In the genomic region with DNA sequence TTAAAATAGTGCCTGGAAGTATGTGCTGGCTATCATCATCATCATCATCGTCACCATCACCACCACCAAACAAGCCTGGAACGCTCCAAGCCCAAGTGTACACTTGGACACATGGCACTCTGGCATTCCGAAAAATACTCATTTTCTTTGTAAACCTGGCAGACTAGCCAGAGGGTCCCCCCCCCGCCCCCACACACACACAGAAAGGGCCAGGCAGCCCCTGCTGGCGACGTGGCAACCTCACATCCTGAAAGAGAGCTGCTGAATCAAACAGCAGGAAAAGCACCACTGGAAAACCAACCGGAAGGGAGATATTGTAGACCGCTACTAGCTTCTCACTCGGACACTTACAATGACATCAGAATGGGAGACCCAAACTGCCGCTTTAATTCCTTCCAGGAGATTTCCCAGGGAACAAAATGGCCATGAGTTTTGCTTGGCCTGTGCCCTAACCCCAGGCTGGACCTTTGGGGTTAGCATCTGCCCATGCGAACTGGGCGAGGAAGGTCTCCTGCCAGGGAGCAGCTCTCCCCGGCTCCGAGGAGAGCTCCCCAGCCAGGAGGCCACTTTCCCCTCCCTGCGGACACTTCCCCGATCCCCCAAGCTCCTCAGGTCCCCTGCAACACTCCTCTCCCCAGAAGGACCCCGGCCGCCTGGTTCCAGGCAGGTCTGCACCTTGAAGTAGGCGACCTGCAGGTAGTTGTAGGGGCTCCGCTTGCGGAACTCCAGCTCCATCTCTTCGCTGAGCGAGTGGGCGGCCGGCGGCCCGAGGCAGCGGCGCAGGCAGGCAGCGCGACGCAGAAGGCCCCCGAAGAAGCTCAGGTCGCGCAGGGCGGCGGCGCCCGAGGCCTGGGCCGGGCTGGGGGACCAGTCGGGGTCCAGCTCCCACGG, we compare ENCODE assay signal across 8 cellular contexts. TPM values are rescaled to one million over a fixed set of nuclear protein-coding genes. Genes with fewer than 3 reads are reported as not detected.
DNase-seq lines count a peak whose midpoint lies in the region; ATAC-seq, FAIRE-seq and TF ChIP-seq lines count a peak whose summit lies in the region.

No MANE protein-coding gene starts in this region.

- H3K79me2 ChIP-seq in ACC112 (ENCODE audit: control insufficient read depth, insufficient read depth, low read length, unreplicated experiment): peaks cover 72% of the 10 kb centered on the region

- H3K4me3 ChIP-seq in ACC112 (ENCODE audit: low read depth, low read length): peak overlapping the region; percentile 82
- peak overlapping the region; percentile 95 for H3K4me3 ChIP-seq in WERI-Rb-1 (ENCODE audit: low read depth, low read length)

- peak overlapping the region; percentile 53 for H3K27ac ChIP-seq in ACC112 (ENCODE audit: low read depth, low read length)
- peak overlapping the region; percentile 70 for H3K27ac ChIP-seq in WERI-Rb-1

- H3K9me3 Mint-ChIP-seq in effector memory CD8-positive, alpha-beta T cell: no peaks in the 10 kb centered on the region
- H3K9me3 Mint-ChIP-seq in stimulated activated memory B cell treated with anti-CD40 and anti-IgM and Interleukin-4, amounts not matched to agents 10 μg/mL and 1 μg/mL and 100 μg/mL, for 72 hours: no peaks in the 10 kb centered on the region

- peaks cover 13 to 24% of the 10 kb centered on the region in 2 donors for H3K4me1 Mint-ChIP-seq in effector memory CD8-positive, alpha-beta T cell (ENCODE audit: low read depth in 2 of 2)
- peaks cover 35% of the 10 kb centered on the region for H3K4me1 Mint-ChIP-seq in stimulated activated memory B cell treated with anti-CD40 and anti-IgM and Interleukin-4, amounts not matched to agents 10 μg/mL and 1 μg/mL and 100 μg/mL, for 72 hours

- H3K36me3 Mint-ChIP-seq in effector memory CD8-positive, alpha-beta T cell (ENCODE audit: insufficient read depth): peaks cover 25% of the 10 kb centered on the region
- H3K36me3 Mint-ChIP-seq in stimulated activated memory B cell treated with anti-CD40 and anti-IgM and Interleukin-4, amounts not matched to agents 10 μg/mL and 1 μg/mL and 100 μg/mL, for 72 hours: peaks cover 20% of the 10 kb centered on the region

- ATAC-seq in HG02943 (IDR thresholded peaks at IDR 0.05; ENCODE audit: low read depth, unreplicated experiment): peak; percentile 1
- peak; percentile 6 for ATAC-seq in effector memory CD8-positive, alpha-beta T cell (replicated peaks)
- ATAC-seq in stimulated activated memory B cell treated with anti-CD40 and anti-IgM and Interleukin-4, amounts not matched to agents 10 μg/mL and 1 μg/mL and 100 μg/mL, for 72 hours: peak; percentile 59

- DNase-seq in GM12892 (ENCODE audit: insufficient read length): no peak
- DNase-seq in NCI-H2029 (lab: John Stamatoyannopoulos, UW): peak; percentile 50
- peak; percentile 63 for DNase-seq in WERI-Rb-1
- peak in 2 of 3 experiments; percentile 6 to 25 for DNase-seq in effector memory CD8-positive, alpha-beta T cell
- DNase-seq in midbrain (lab: John Stamatoyannopoulos, UW): peak; percentile 22

- H3K27me3 ChIP-seq in ACC112 (ENCODE audit: insufficient read depth, low read length) (no peaks in the 10 kb centered on the region), WERI-Rb-1 (ENCODE audit: insufficient read depth, low read depth, severe bottlenecking) (no peaks in the 10 kb centered on the region)

- peaks cover 12% of the 10 kb centered on the region for H3K4me1 ChIP-seq in ACC112 (ENCODE audit: control insufficient read depth, insufficient read depth, low read length, unreplicated experiment)

- H3K36me3 ChIP-seq in ACC112 (ENCODE audit: insufficient read depth, low read length) (0 out of 2 replicates have a peak, but pooled peaks cover 4% of the 10 kb centered on the region), WERI-Rb-1 (peaks cover 20% of the 10 kb centered on the region)

- H3K4me3 Mint-ChIP-seq in effector memory CD8-positive, alpha-beta T cell: no peak overlapping the region
- H3K4me3 Mint-ChIP-seq in stimulated activated memory B cell treated with anti-CD40 and anti-IgM and Interleukin-4, amounts not matched to agents 10 μg/mL and 1 μg/mL and 100 μg/mL, for 72 hours: no peak overlapping the region

- no peaks in the 10 kb centered on the region for H3K9me3 ChIP-seq in WERI-Rb-1 (ENCODE audit: severe bottlenecking)

- H3K27ac Mint-ChIP-seq in effector memory CD8-positive, alpha-beta T cell: no peak overlapping the region
- H3K27ac Mint-ChIP-seq in stimulated activated memory B cell treated with anti-CD40 and anti-IgM and Interleukin-4, amounts not matched to agents 10 μg/mL and 1 μg/mL and 100 μg/mL, for 72 hours: no peak overlapping the region

- no peak for TF ChIP-seq POLR2A in GM12892 (IDR thresholded peaks at IDR 0.05; ENCODE audit: low read depth, low read length)

- no peaks in the 10 kb centered on the region for H3K27me3 Mint-ChIP-seq in effector memory CD8-positive, alpha-beta T cell
- H3K27me3 Mint-ChIP-seq in stimulated activated memory B cell treated with anti-CD40 and anti-IgM and Interleukin-4, amounts not matched to agents 10 μg/mL and 1 μg/mL and 100 μg/mL, for 72 hours: no peaks in the 10 kb centered on the region

- TF ChIP-seq CTCF in WERI-Rb-1 (IDR thresholded peaks at IDR 0.05; ENCODE audit: low read depth, low read length): peak; percentile 66

- peak; percentile 77 for FAIRE-seq in GM12892 (lab: Jason Lieb, UNC)

- H2AFZ ChIP-seq in ACC112 (ENCODE audit: low read length, unreplicated experiment): peak overlapping the region; percentile 81

RNA-seq across cellular contexts. Expression of a gene that starts 0.8 kb away (rescaled TPM):
- polyA plus RNA-seq in GM12892 (2012; ENCODE audit: missing spikeins): 14.5 TPM

RNA-seq across cellular contexts. Expression of a gene that starts 1.0 kb away (rescaled TPM):
- 5.8 TPM for polyA plus RNA-seq in GM12892 (2012; ENCODE audit: missing spikeins)

RNA-seq across cellular contexts. Expression of a gene that starts 18.7 kb away (rescaled TPM):
- 0.38 TPM for polyA plus RNA-seq in GM12892 (2012; ENCODE audit: missing spikeins)

RNA-seq across cellular contexts. Expression of a gene that starts 26.0 kb away (rescaled TPM):
- polyA plus RNA-seq in GM12892 (2012; ENCODE audit: missing spikeins): not detected

RNA-seq across cellular contexts. Expression of a gene that starts 50.8 kb away (rescaled TPM):
- polyA plus RNA-seq in GM12892 (2012; ENCODE audit: missing spikeins): 5.4 TPM

Comparison
In these comparisons a context has a peak if more than half of its experiments do, and no peak if none do; other contexts are left out.
1. ATAC-seq: peak in every context shown above with its lines; median percentile 59 in stimulated activated memory B cell treated with anti-CD40 and anti-IgM and Interleukin-4, amounts not matched to agents 10 μg/mL and 1 μg/mL and 100 μg/mL, for 72 hours; 6 in effector memory CD8-positive, alpha-beta T cell; 1 in HG02943.